Comparison of ENCODE assay signal across 8 cellular contexts in genomic region chr1:31155216-31155806, GRCh38.
DNase-seq lines count a peak whose midpoint lies in the region; ATAC-seq and TF ChIP-seq lines count a peak whose summit lies in the region.

No MANE protein-coding gene starts in this region.

- H3F3A ChIP-seq in Loucy (ENCODE audit: low read depth): peaks cover 9% of the 10 kb centered on the region; the same call in 1 of the 2 replicates

- no peaks in the 10 kb centered on the region for H4K20me1 ChIP-seq in Loucy (ENCODE audit: insufficient read depth, low read length, poor library complexity, severe bottlenecking)

- peak overlapping the region; percentile 74 for H3K9ac ChIP-seq in Loucy (ENCODE audit: low read depth, low read length, poor library complexity, severe bottlenecking)
- H3K9ac ChIP-seq in iPS-18a (ENCODE audit: low read length): peak overlapping the region; percentile 78

- H3K79me2 ChIP-seq in Loucy (ENCODE audit: insufficient read depth, low read length): no peaks in the 10 kb centered on the region

- H3K9me3 ChIP-seq in Loucy (ENCODE audit: insufficient read depth, low read depth, low read length) (no peaks in the 10 kb centered on the region), iPS-18a (ENCODE audit: control insufficient read depth, low read depth, low read length) (no peaks in the 10 kb centered on the region)

- ATAC-seq in GM21381 (IDR thresholded peaks at IDR 0.05; ENCODE audit: unreplicated experiment): peak; percentile 76
- ATAC-seq in HG03439 (IDR thresholded peaks at IDR 0.05; ENCODE audit: unreplicated experiment): no peak

- no peaks in the 10 kb centered on the region for H3K9me2 ChIP-seq in Loucy (replicated peaks; ENCODE audit: low read depth, low read length)

- peak; percentile 74 for DNase-seq in COLO668 (lab: John Stamatoyannopoulos, UW; ENCODE audit: unreplicated experiment)
- DNase-seq in T-helper 22 cell (ENCODE audit: low read depth): peak; percentile 56
- peak; percentile 80 for DNase-seq in astrocyte of the hippocampus (ENCODE audit: low read depth, low spot score)

- H3K4me2 ChIP-seq in Loucy (ENCODE audit: low read depth, low read length, poor library complexity, severe bottlenecking): peak overlapping the region; percentile 79

- peak overlapping the region; percentile 78 for H2AFZ ChIP-seq in Loucy (ENCODE audit: low read length)

- H3K36me3 ChIP-seq in Loucy (ENCODE audit: insufficient read depth, low read length) (no peaks in the 10 kb centered on the region), iPS-18a (ENCODE audit: control insufficient read depth, low read depth, low read length) (no peaks in the 10 kb centered on the region)

- peaks cover 12% of the 10 kb centered on the region for H3K4me1 ChIP-seq in Loucy (ENCODE audit: insufficient read depth, low read length, poor library complexity, severe bottlenecking)
- H3K4me1 ChIP-seq in iPS-18a (ENCODE audit: control insufficient read depth, low read depth, low read length): peaks cover 10% of the 10 kb centered on the region

- H3K4me3 ChIP-seq in Loucy (ENCODE audit: low read length, poor library complexity, severe bottlenecking): peak overlapping the region; percentile 73
- peak overlapping the region; percentile 69 for H3K4me3 ChIP-seq in iPS-18a (ENCODE audit: low read length)
- peak overlapping the region; percentile 47 to 77 (median 65) for H3K4me3 ChIP-seq in skin epidermis

- TF ChIP-seq CTCF in Loucy (conservative IDR thresholded peaks at IDR 0.05; ENCODE audit: low read length): peak; percentile 32; the same call in 1 of the 2 replicates

- H3K27ac ChIP-seq in iPS-18a (ENCODE audit: low read length): peak overlapping the region; percentile 73
- H3K27ac ChIP-seq in skin epidermis: peak overlapping the region; percentile 65 to 98 (median 92)

- H3K27me3 ChIP-seq in Loucy (ENCODE audit: insufficient read depth, low read length, poor library complexity, severe bottlenecking) (no peaks in the 10 kb centered on the region), iPS-18a (ENCODE audit: control insufficient read depth, insufficient read depth, low read length) (no peaks in the 10 kb centered on the region)
